Comparison of ENCODE assay signal across 11 cellular contexts in the genomic region with DNA sequence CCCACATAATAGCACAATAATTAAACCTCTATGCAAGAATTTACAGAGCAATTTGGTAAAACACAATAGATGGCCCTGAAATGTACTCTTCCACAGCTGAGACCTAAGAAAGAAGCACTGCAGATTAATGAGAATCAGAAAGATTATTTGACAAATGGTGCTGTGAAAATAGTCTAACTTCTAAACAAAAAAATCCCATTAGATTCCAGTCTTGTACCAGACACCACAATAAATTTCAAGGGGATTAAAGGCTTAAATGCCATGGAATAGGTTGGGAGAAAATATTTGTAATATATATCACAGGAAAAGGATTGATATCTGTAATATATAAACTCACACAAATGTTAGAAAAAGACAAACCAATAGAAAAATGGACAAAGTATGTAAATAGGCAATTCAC. TPM values are rescaled to one million over a fixed set of nuclear protein-coding genes. Genes with fewer than 3 reads are reported as not detected.
"Had no signal": no experiment of that assay in that cellular context is flagged by ENCODE, and none has a peak within 500 bp of the region (broad histone marks: within the 10 kb centered on the region; RNA-seq: fewer than 3 reads in every experiment).

No MANE protein-coding gene starts in this region.

- DNase-seq: GM23248, H9, HCEC 1CT, HFFc6, KBM-7 had no signal

- H3K27ac ChIP-seq: GM23248, HL-60 had no signal

- H3K9me3 Mint-ChIP-seq: H9 had no signal

- H3K36me3 Mint-ChIP-seq: IgD-negative memory B cell had no signal

- H2AFZ ChIP-seq: GM23248 had no signal

- H3K27ac Mint-ChIP-seq: H9, HFFc6, IgD-negative memory B cell had no signal

- H3K4me3 Mint-ChIP-seq: H9, HFFc6, IgD-negative memory B cell had no signal

- ATAC-seq: HepG2 had no signal

- H3K9ac ChIP-seq: GM23248 had no signal

- FAIRE-seq: H1, H54, HepG2 had no signal

- H3K4me3 ChIP-seq: GM23248 had no signal

RNA-seq across cellular contexts. Expression of a gene that starts 14.4 kb away (rescaled TPM):
- total RNA-seq: GM23248, H1, H9, HepG2, HFFc6, HT1080 had no signal
- polyA plus RNA-seq: GM23248, H1, HepG2 had no signal
